In genomic region chr17:27551701-27552466, GRCh38 we compare ENCODE assay signal across 11 cellular contexts.
DNase-seq lines count a peak whose midpoint lies in the region; ATAC-seq, FAIRE-seq and TF ChIP-seq lines count a peak whose summit lies in the region.
"Had no signal": no experiment of that assay in that cellular context is flagged by ENCODE, and none has a peak within 500 bp of the region (broad histone marks: within the 10 kb centered on the region; RNA-seq: fewer than 3 reads in every experiment).

No MANE protein-coding gene starts in this region.

- H3K36me3 Mint-ChIP-seq in H9 (ENCODE audit: insufficient read depth in 1 of 3, low read depth in 3 of 3): peaks cover 15 to 28% (median 19%) of the 10 kb centered on the region in 3 experiments
- peaks cover 31% of the 10 kb centered on the region for H3K36me3 Mint-ChIP-seq in activated T-helper 1 cell treated with anti-CD3 and anti-CD28 coated beads, Interleukin-12 subunit alpha, Interleukin-12 subunit beta, Interleukin-2, Interleukin-4 antibody, amounts not matched to agents 30 ng/mL and 10 ng/mL and 1 ng/mL, durations not matched to agents 14 hours and 24 hours and 36 hours (ENCODE audit: low read depth)

- H4K8ac ChIP-seq in H9 (replicated peaks; ENCODE audit: insufficient read length, low read depth, low read length): no peak overlapping the region

- H3K4me1 Mint-ChIP-seq in H9: peaks cover 18 to 25% of the 10 kb centered on the region in 2 experiments
- peaks cover 66% of the 10 kb centered on the region for H3K4me1 Mint-ChIP-seq in activated T-helper 1 cell treated with anti-CD3 and anti-CD28 coated beads, Interleukin-12 subunit alpha, Interleukin-12 subunit beta, Interleukin-2, Interleukin-4 antibody, amounts not matched to agents 30 ng/mL and 10 ng/mL and 1 ng/mL, durations not matched to agents 14 hours and 24 hours and 36 hours (ENCODE audit: low read depth)

- H2AFZ ChIP-seq in H9 (ENCODE audit: low read length): no peak overlapping the region

- no peak overlapping the region for H3K18ac ChIP-seq in H9 (ENCODE audit: insufficient read length, low read depth, low read length)

- no peak overlapping the region for H4K91ac ChIP-seq in H9 (ENCODE audit: insufficient read length, low read depth, low read length)

- H2BK120ac ChIP-seq in H9 (ENCODE audit: low read depth, low read length, poor library complexity, severe bottlenecking): no peak overlapping the region

- peak overlapping the region in 1 of 3 experiments; percentile 90; a peak in 2 of 7 replicates for H3K27ac Mint-ChIP-seq in H9
- H3K27ac Mint-ChIP-seq in activated T-helper 1 cell treated with anti-CD3 and anti-CD28 coated beads, Interleukin-12 subunit alpha, Interleukin-12 subunit beta, Interleukin-2, Interleukin-4 antibody, amounts not matched to agents 30 ng/mL and 10 ng/mL and 1 ng/mL, durations not matched to agents 14 hours and 24 hours and 36 hours: peak overlapping the region; percentile 67

- H3K27me3 Mint-ChIP-seq in H9 (ENCODE audit: low read depth): no peaks in the 10 kb centered on the region
- H3K27me3 Mint-ChIP-seq in activated T-helper 1 cell treated with anti-CD3 and anti-CD28 coated beads, Interleukin-12 subunit alpha, Interleukin-12 subunit beta, Interleukin-2, Interleukin-4 antibody, amounts not matched to agents 30 ng/mL and 10 ng/mL and 1 ng/mL, durations not matched to agents 14 hours and 24 hours and 36 hours (ENCODE audit: insufficient read depth): no peaks in the 10 kb centered on the region

- H3K9me3 Mint-ChIP-seq in H9: peaks cover 0 to 4% of the 10 kb centered on the region in 2 experiments; a peak in 3 of 5 replicates
- H3K9me3 Mint-ChIP-seq in activated T-helper 1 cell treated with anti-CD3 and anti-CD28 coated beads, Interleukin-12 subunit alpha, Interleukin-12 subunit beta, Interleukin-2, Interleukin-4 antibody, amounts not matched to agents 30 ng/mL and 10 ng/mL and 1 ng/mL, durations not matched to agents 14 hours and 24 hours and 36 hours: no peaks in the 10 kb centered on the region

- H2BK5ac ChIP-seq in H9 (ENCODE audit: insufficient read length, low read length): no peak overlapping the region

- TF ChIP-seq EP300 in A549 (IDR thresholded peaks at IDR 0.05): peak; percentile 41 to 60; a peak in 3 of 5 replicates

- H2BK20ac ChIP-seq in H9 (ENCODE audit: low read depth, low read length, poor library complexity, severe bottlenecking): no peak overlapping the region

- H3K56ac ChIP-seq in H9 (ENCODE audit: insufficient read length, low read depth, low read length): no peak overlapping the region

- H3K14ac ChIP-seq in H9 (ENCODE audit: insufficient read depth, low read length): no peak overlapping the region

- peak in 1 of 2 experiments; percentile 38; a peak in 2 of 5 replicates for TF ChIP-seq RAD21 in A549 (conservative IDR thresholded peaks at IDR 0.05 in 1 of 2, IDR thresholded peaks at IDR 0.05 in 1 of 2)

- POLR2A ChIA-PET in A549 (lab: Yijun Ruan, JAX): interaction anchor here (1.7 kb wide), 1 partner anchor 12 kb away, joined by 8 read pairs; no protein-coding TSS in a partner anchor

- no peak overlapping the region for H2AK5ac ChIP-seq in H9 (ENCODE audit: insufficient read length, low read length)

- H3K4me2 ChIP-seq in A549: peak overlapping the region; percentile 83
- H3K4me2 ChIP-seq in H9 (ENCODE audit: insufficient read depth, insufficient read length, low read length): no peak overlapping the region

- ATAC-seq in A549 (peak; percentile 78 to 89), left lung (peak; percentile 74), GM21423 (IDR thresholded peaks at IDR 0.05; ENCODE audit: unreplicated experiment) (no peak), GM18502 (IDR thresholded peaks at IDR 0.05; ENCODE audit: poor library complexity, unreplicated experiment) (no peak), HG02623 (IDR thresholded peaks at IDR 0.05; ENCODE audit: unreplicated experiment) (no peak)

- CTCF ChIA-PET in A549 (lab: Yijun Ruan, JAX): interaction anchor here (1.4 to 14.5 kb wide), 9 partner anchors 11 to 78 kb away, joined by 4 to 140 read pairs (median 7); no protein-coding TSS in a partner anchor

- H3K4me3 ChIP-seq in A549 (peak overlapping the region; percentile 35), left lung (no peak overlapping the region)
- H3K4me3 ChIP-seq: upper lobe of left lung had no signal

- FAIRE-seq in A549 (lab: Jason Lieb, UNC): peak; percentile 99

- no peak overlapping the region for H3K23ac ChIP-seq in H9 (ENCODE audit: insufficient read length, low read depth, low read length)

- H3K23me2 ChIP-seq in H9 (ENCODE audit: insufficient read length, low read depth, low read length, poor library complexity, severe bottlenecking): no peaks in the 10 kb centered on the region

- H3T11ph ChIP-seq in H9 (ENCODE audit: low read length): no peak overlapping the region

- 0 out of 3 replicates have a peak, but pooled peaks have one; percentile 5 for TF ChIP-seq CTCF in A549 (IDR thresholded peaks at IDR 0.05)
- no peak for TF ChIP-seq CTCF in H9 (conservative IDR thresholded peaks at IDR 0.05)
- no peak for TF ChIP-seq CTCF in left lung (IDR thresholded peaks at IDR 0.05)

- no peak overlapping the region for H3K4ac ChIP-seq in H9 (ENCODE audit: low read depth, low read length)

- H4K5ac ChIP-seq in H9 (ENCODE audit: insufficient read length, low read depth, low read length): no peak overlapping the region

- DNase-seq in A549 (ENCODE audit: low read depth in 1 of 2, low spot score in 1 of 2) (peak; percentile 93), H9 (peak; percentile 65), left lung (no peak), GM19238 (ENCODE audit: insufficient read length, low spot score) (no peak)
- no peak for DNase-seq in activated T-helper 1 cell treated with anti-CD3 and anti-CD28 coated beads, Interleukin-12 subunit alpha, Interleukin-12 subunit beta, Interleukin-2, Interleukin-4 antibody, amounts not matched to agents 30 ng/mL and 10 ng/mL and 1 ng/mL, durations not matched to agents 14 hours and 24 hours and 36 hours (ENCODE audit: low spot score)
- DNase-seq: left cardiac atrium, NCI-H2107 had no signal

- H3K79me1 ChIP-seq in H9 (ENCODE audit: insufficient read depth, low read depth, low read length, poor library complexity, severe bottlenecking): no peaks in the 10 kb centered on the region

- no peak overlapping the region for H3K9ac ChIP-seq in H9 (ENCODE audit: extremely low read depth, insufficient read length, low read length)

- H3K27ac ChIP-seq in A549 (peak overlapping the region; percentile 91 to 97), H9 (ENCODE audit: insufficient read length, low read depth, low read length) (no peak overlapping the region), left lung (no peak overlapping the region)

- H4K20me1 ChIP-seq in H9 (ENCODE audit: control insufficient read depth, insufficient read depth, insufficient read length): no peaks in the 10 kb centered on the region

- no peaks in the 10 kb centered on the region for H3K9me3 ChIP-seq in A549
- no peaks in the 10 kb centered on the region for H3K9me3 ChIP-seq in H9 (ENCODE audit: control insufficient read depth, low read depth, low read length)
- no peaks in the 10 kb centered on the region for H3K9me3 ChIP-seq in left lung
- H3K9me3 ChIP-seq: upper lobe of left lung had no signal

- intact Hi-C loops in activated T-helper 1 cell treated with anti-CD3 and anti-CD28 coated beads, Interleukin-12 subunit alpha, Interleukin-12 subunit beta, Interleukin-2, Interleukin-4 antibody, amounts not matched to agents 30 ng/mL and 10 ng/mL and 1 ng/mL, durations not matched to agents 14 hours and 24 hours and 36 hours (cut with micrococcal nuclease): no loop called here
- intact Hi-C loops in left lung (cut with DNase I): no loop called here

- H3K4me1 ChIP-seq in A549: peaks cover 73% of the 10 kb centered on the region
- H3K4me1 ChIP-seq in H9 (ENCODE audit: insufficient read depth, low read length): no peaks in the 10 kb centered on the region
- H3K4me1 ChIP-seq in left lung: peaks cover 10 to 49% of the 10 kb centered on the region in 2 donors

- no peaks in the 10 kb centered on the region for H3K27me3 ChIP-seq in H9 (ENCODE audit: insufficient read depth, low read length)
- H3K27me3 ChIP-seq in left lung: no peaks in the 10 kb centered on the region
- H3K27me3 ChIP-seq: upper lobe of left lung had no signal

- no peak overlapping the region for H2BK12ac ChIP-seq in H9 (ENCODE audit: insufficient read length, low read depth, low read length)

- H2BK15ac ChIP-seq in H9 (ENCODE audit: low read depth, low read length): no peak overlapping the region

- TF ChIP-seq POLR2A in A549 (IDR thresholded peaks at IDR 0.05; ENCODE audit: low read length): no peak

- 3% methylated on average over 16 of the region's 16 CpGs for WGBS in A549 (ENCODE audit: missing lambda C conversion rate)
- no CpG with 5 or more reads among the region's 16 CpGs for WGBS in H9 (ENCODE audit: extremely low coverage, insufficient read length, low lambda C conversion rate)

- no peaks in the 10 kb centered on the region for H3K36me3 ChIP-seq in left lung

- no peaks in the 10 kb centered on the region for H3K79me2 ChIP-seq in H9 (ENCODE audit: insufficient read depth, low read length)

- no peak overlapping the region for H3K4me3 Mint-ChIP-seq in H9
- no peak overlapping the region for H3K4me3 Mint-ChIP-seq in activated T-helper 1 cell treated with anti-CD3 and anti-CD28 coated beads, Interleukin-12 subunit alpha, Interleukin-12 subunit beta, Interleukin-2, Interleukin-4 antibody, amounts not matched to agents 30 ng/mL and 10 ng/mL and 1 ng/mL, durations not matched to agents 14 hours and 24 hours and 36 hours

TF ChIP-seq in A549, 52 proteins besides CTCF, POLR2A, EP300 and RAD21 (continues in another document):
- no peak for TF ChIP-seq EHMT2 (IDR thresholded peaks at IDR 0.05; ENCODE audit: low read depth)
- TF ChIP-seq CHD2 (IDR thresholded peaks at IDR 0.05; ENCODE audit: low read length, partially characterized antibody): no peak
- TF ChIP-seq ZSCAN20 (CRISPR knock-in tag; IDR thresholded peaks at IDR 0.05): no peak; the same call in 1 of the 2 replicates
- TF ChIP-seq ZC3H11A (IDR thresholded peaks at IDR 0.05): no peak
- TF ChIP-seq ELK1 (IDR thresholded peaks at IDR 0.05; ENCODE audit: low read depth, low read length): no peak
- no peak for TF ChIP-seq SREBF2 (IDR thresholded peaks at IDR 0.05)
- no peak for TF ChIP-seq MYC (IDR thresholded peaks at IDR 0.05; ENCODE audit: borderline replicate concordance, low read length)
- peak; percentile 81 for TF ChIP-seq HEYL (CRISPR knock-in tag; IDR thresholded peaks at IDR 0.05)
- TF ChIP-seq POLR2AphosphoS2 (conservative IDR thresholded peaks at IDR 0.05; ENCODE audit: low read length): no peak

Comparison
In these comparisons a context has a peak if more than half of its experiments do, and no peak if none do; other contexts are left out.
1. ATAC-seq: peak in A549 (2 of 2) and left lung (single experiment); none in GM21423 (single experiment), GM18502 (single experiment) and HG02623 (single experiment).
2. DNase-seq: peak in A549 (2 of 2) and H9 (single experiment); none in activated T-helper 1 cell treated with anti-CD3 and anti-CD28 coated beads, Interleukin-12 subunit alpha, Interleukin-12 subunit beta, Interleukin-2, Interleukin-4 antibody, amounts not matched to agents 30 ng/mL and 10 ng/mL and 1 ng/mL, durations not matched to agents 14 hours and 24 hours and 36 hours (single experiment), left lung (0 of 2) and GM19238 (single experiment).
3. H3K27ac ChIP-seq: peak in A549 (2 of 2); none in H9 (single experiment) and left lung (0 of 2).